In the genomic region with DNA sequence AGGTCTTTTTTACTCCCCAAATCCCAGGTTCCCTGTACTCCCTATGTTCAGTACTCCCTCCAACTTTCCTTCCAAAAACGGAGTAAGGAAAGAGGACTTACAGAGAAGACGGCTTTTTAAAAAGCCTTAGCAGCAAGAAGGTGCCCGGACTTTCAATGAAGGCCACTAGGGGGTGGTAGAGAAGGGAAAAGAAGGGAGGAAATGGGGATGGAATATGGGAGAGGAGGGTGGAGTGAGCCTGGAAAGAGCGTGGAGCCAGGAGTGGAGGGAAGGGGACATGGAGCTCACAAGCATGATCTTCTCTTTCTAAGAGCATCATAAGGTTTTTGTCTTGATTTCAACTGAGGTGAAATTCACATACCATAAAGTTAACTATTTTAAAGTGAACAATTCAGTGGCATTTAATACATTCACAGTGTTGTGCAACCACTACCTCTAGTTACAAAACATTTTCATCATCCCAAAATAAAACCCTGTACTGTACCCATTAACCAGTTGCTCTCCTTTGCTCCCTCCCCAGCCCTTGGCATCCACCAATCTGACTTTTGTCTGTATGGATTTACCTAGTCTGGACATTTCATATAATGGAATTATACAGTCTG, we compare ENCODE assay signal across 8 cellular contexts.
DNase-seq lines count a peak whose midpoint lies in the region; ATAC-seq and TF ChIP-seq lines count a peak whose summit lies in the region.

No MANE protein-coding gene starts in this region.

- DNase-seq in NCI-H446 (lab: John Stamatoyannopoulos, UW) = peak; percentile 35 to 50
- DNase-seq in NCI-H446 treated with DMSO at 0.1 percent for 48 hours (lab: John Stamatoyannopoulos, UW) = no peak
- DNase-seq in HL-60 (ENCODE audit: low read depth in 1 of 2, low spot score in 1 of 2) = peak in 1 of 2 experiments; percentile 40
- peak; percentile 65 to 71 for DNase-seq in SJSA1 (ENCODE audit: low read depth in 1 of 2, low spot score in 2 of 2)
- DNase-seq in endothelial cell (ENCODE audit: low spot score) = peak; percentile 65
- peak; percentile 42 for DNase-seq in neural crest cell (ENCODE audit: low read depth, low spot score)
- DNase-seq in NCI-H128 (lab: John Stamatoyannopoulos, UW; ENCODE audit: unreplicated experiment) = no peak

- no peaks in the 10 kb centered on the region for H3K9me3 Mint-ChIP-seq in endothelial cell (ENCODE audit: unreplicated experiment)
- H3K9me3 Mint-ChIP-seq in neural crest cell = peaks cover 3% of the 10 kb centered on the region

- H3K9me3 ChIP-seq in SJSA1 (replicated peaks) = no peaks in the 10 kb centered on the region

- H3K27ac Mint-ChIP-seq in endothelial cell (ENCODE audit: unreplicated experiment) (no peak overlapping the region), neural crest cell (ENCODE audit: unreplicated experiment) (no peak overlapping the region)

- H3K4me1 ChIP-seq in SJSA1 (replicated peaks) = no peaks in the 10 kb centered on the region

- H3K36me3 ChIP-seq in SJSA1 = no peaks in the 10 kb centered on the region

- TF ChIP-seq CTCF in HL-60 (IDR thresholded peaks at IDR 0.05; ENCODE audit: insufficient read depth, low read length) (peak; percentile 14), endothelial cell (IDR thresholded peaks at IDR 0.05; ENCODE audit: unreplicated experiment) (peak; percentile 72), neural crest cell (conservative IDR thresholded peaks at IDR 0.05) (peak; percentile 70)

- H3K36me3 Mint-ChIP-seq in endothelial cell (ENCODE audit: low read depth, unreplicated experiment) (no peaks in the 10 kb centered on the region), neural crest cell (ENCODE audit: low read depth) (no peaks in the 10 kb centered on the region)

- no peak overlapping the region for H3K4me3 Mint-ChIP-seq in endothelial cell (ENCODE audit: unreplicated experiment)
- H3K4me3 Mint-ChIP-seq in neural crest cell = no peak overlapping the region

- H3K4me1 Mint-ChIP-seq in endothelial cell (ENCODE audit: unreplicated experiment) (peaks cover 4% of the 10 kb centered on the region), neural crest cell (no peaks in the 10 kb centered on the region)

- H3K27ac ChIP-seq in HL-60 (replicated peaks) (no peak overlapping the region), SJSA1 (no peak overlapping the region)

- ATAC-seq in HG03460 (IDR thresholded peaks at IDR 0.05; ENCODE audit: unreplicated experiment) = no peak

- no peaks in the 10 kb centered on the region for H3K27me3 Mint-ChIP-seq in endothelial cell (ENCODE audit: unreplicated experiment)
- no peaks in the 10 kb centered on the region for H3K27me3 Mint-ChIP-seq in neural crest cell (ENCODE audit: low read depth)

- H3K27me3 ChIP-seq in HL-60 (ENCODE audit: insufficient read depth, poor library complexity, severe bottlenecking) (no peaks in the 10 kb centered on the region), SJSA1 (replicated peaks) (no peaks in the 10 kb centered on the region)

- no peak overlapping the region for H3K4me3 ChIP-seq in HL-60 (replicated peaks; ENCODE audit: insufficient read depth, low read length)
- no peak overlapping the region for H3K4me3 ChIP-seq in SJSA1

Comparison
In these comparisons a context has a peak if more than half of its experiments do, and no peak if none do; other contexts are left out.
1. DNase-seq: peak in NCI-H446 (2 of 2), SJSA1 (2 of 2), endothelial cell (single experiment) and neural crest cell (single experiment); none in NCI-H446 treated with DMSO at 0.1 percent for 48 hours (single experiment) and NCI-H128 (single experiment).
2. CTCF ChIP-seq: peak in every context shown above with its lines; median percentile 72 in endothelial cell; 70 in neural crest cell; 14 in HL-60.